In the genomic region with DNA sequence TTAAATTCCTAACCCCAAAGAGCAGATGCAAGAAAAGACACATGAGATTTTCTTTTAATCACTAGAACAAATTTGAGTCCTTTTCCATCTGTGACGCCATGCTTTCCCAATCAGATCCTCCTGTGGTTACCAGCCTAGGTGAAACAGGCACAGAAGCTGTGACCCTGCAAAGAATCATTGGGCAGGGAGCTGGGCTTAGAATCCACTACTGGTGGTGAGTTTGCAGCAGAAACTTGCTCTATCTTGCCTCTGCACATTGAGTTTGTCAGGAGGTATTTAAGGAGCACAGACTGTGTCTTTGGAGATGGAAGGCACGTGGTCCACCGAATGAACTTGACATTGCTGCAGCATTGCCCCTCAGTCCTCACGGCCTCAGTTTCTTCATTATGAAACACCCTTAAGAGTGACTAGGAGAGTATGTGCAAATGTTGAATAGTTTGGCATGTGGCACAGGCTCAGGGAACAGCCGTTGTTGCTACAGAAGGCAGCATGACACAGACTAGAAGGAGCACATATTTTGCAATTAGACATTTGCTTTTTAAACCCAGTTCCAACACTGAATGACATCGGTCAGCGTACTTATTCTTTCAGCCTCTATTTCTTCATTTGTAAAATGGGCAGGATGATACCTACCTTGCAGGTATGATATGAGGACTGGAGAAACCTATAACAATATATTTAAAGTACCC, we compare ENCODE assay signal across 1 cellular context.
TF ChIP-seq lines count a peak whose summit lies in the region.

No MANE protein-coding gene starts in this region.

TF ChIP-seq in SK-N-SH treated with all-trans-retinoic acid at 6 μM for 48 hours, 23 proteins besides CTCF, POLR2A, EP300 and RAD21 (continued from another document):
- TF ChIP-seq, protein P1, sequence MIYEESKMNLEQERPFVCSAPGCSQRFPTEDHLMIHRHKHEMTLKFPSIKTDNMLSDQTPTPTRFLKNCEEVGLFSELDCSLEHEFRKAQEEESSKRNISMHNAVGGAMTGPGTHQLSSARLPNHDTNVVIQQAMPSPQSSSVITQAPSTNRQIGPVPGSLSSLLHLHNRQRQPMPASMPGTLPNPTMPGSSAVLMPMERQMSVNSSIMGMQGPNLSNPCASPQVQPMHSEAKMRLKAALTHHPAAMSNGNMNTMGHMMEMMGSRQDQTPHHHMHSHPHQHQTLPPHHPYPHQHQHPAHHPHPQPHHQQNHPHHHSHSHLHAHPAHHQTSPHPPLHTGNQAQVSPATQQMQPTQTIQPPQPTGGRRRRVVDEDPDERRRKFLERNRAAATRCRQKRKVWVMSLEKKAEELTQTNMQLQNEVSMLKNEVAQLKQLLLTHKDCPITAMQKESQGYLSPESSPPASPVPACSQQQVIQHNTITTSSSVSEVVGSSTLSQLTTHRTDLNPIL (CRISPR knock-in tag; IDR thresholded peaks at IDR 0.05; ENCODE audit: low read depth), result no peak
- TF ChIP-seq, protein P2, sequence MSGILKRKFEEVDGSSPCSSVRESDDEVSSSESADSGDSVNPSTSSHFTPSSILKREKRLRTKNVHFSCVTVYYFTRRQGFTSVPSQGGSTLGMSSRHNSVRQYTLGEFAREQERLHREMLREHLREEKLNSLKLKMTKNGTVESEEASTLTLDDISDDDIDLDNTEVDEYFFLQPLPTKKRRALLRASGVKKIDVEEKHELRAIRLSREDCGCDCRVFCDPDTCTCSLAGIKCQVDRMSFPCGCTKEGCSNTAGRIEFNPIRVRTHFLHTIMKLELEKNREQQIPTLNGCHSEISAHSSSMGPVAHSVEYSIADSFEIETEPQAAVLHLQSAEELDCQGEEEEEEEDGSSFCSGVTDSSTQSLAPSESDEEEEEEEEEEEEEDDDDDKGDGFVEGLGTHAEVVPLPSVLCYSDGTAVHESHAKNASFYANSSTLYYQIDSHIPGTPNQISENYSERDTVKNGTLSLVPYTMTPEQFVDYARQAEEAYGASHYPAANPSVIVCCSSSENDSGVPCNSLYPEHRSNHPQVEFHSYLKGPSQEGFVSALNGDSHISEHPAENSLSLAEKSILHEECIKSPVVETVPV (CRISPR knock-in tag; IDR thresholded peaks at IDR 0.05), result no peak
- TF ChIP-seq BACH2 (CRISPR knock-in tag; IDR thresholded peaks at IDR 0.05; ENCODE audit: borderline replicate concordance) (no peak), ZNF70 (CRISPR knock-in tag; IDR thresholded peaks at IDR 0.05) (no peak), ARNTL (CRISPR knock-in tag; IDR thresholded peaks at IDR 0.05; ENCODE audit: borderline replicate concordance, low read depth) (no peak)
